10 cellular contexts compared by ENCODE assay signal in genomic region chr7:4742051-4742573, GRCh38. TPM values are rescaled to one million over a fixed set of nuclear protein-coding genes. Genes with fewer than 3 reads are reported as not detected.
DNase-seq lines count a peak whose midpoint lies in the region; ATAC-seq and TF ChIP-seq lines count a peak whose summit lies in the region.
"Had no signal": no experiment of that assay in that cellular context is flagged by ENCODE, and none has a peak within 500 bp of the region (broad histone marks: within the 10 kb centered on the region; RNA-seq: fewer than 3 reads in every experiment).

No MANE protein-coding gene starts in this region.

- peaks cover 4% of the 10 kb centered on the region for H3K36me3 ChIP-seq in mucosa of descending colon (ENCODE audit: low read depth)

- peaks cover 58% of the 10 kb centered on the region for H3K4me1 Mint-ChIP-seq in activated naive CD8-positive, alpha-beta T cell (ENCODE audit: low read depth)
- H3K4me1 Mint-ChIP-seq in activated naive CD8-positive, alpha-beta T cell treated with anti-CD3 and anti-CD28 coated beads for 36 hours, result peaks cover 62% of the 10 kb centered on the region
- H3K4me1 Mint-ChIP-seq in activated naive CD8-positive, alpha-beta T cell treated with anti-CD3 and anti-CD28 coated beads, Interleukin-2, amount 50 U/mL, for 24 hours, result peaks cover 78% of the 10 kb centered on the region

- peaks cover 3% of the 10 kb centered on the region for H3K36me3 Mint-ChIP-seq in activated naive CD8-positive, alpha-beta T cell
- peaks cover 45% of the 10 kb centered on the region for H3K36me3 Mint-ChIP-seq in activated naive CD8-positive, alpha-beta T cell treated with anti-CD3 and anti-CD28 coated beads for 36 hours
- H3K36me3 Mint-ChIP-seq in activated naive CD8-positive, alpha-beta T cell treated with anti-CD3 and anti-CD28 coated beads, Interleukin-2, amount 50 U/mL, for 24 hours (ENCODE audit: low read depth), result peaks cover 28% of the 10 kb centered on the region

- H3K4me3 ChIP-seq in mucosa of descending colon, result no peak overlapping the region

- peaks cover 41% of the 10 kb centered on the region for H3K4me1 ChIP-seq in mucosa of descending colon (ENCODE audit: low read depth)

- peak; percentile 37 for ATAC-seq in activated naive CD8-positive, alpha-beta T cell treated with anti-CD3 and anti-CD28 coated beads, Interleukin-2, amount 50 U/mL, for 24 hours
- ATAC-seq in mucosa of descending colon, result peak; percentile 33
- ATAC-seq: activated T-helper 17 cell treated with anti-CD3 and anti-CD28 coated beads, Interleukin-2, amount 50 U/mL, for 72 hours had no signal

- no peaks in the 10 kb centered on the region for H3K9me3 ChIP-seq in mucosa of descending colon

- no peak for TF ChIP-seq CTCF in mucosa of descending colon (IDR thresholded peaks at IDR 0.05)

- H3K27ac Mint-ChIP-seq in activated naive CD8-positive, alpha-beta T cell, result peak overlapping the region; percentile 37
- H3K27ac Mint-ChIP-seq in activated naive CD8-positive, alpha-beta T cell treated with anti-CD3 and anti-CD28 coated beads for 36 hours, result no peak overlapping the region
- peak overlapping the region; percentile 17 for H3K27ac Mint-ChIP-seq in activated naive CD8-positive, alpha-beta T cell treated with anti-CD3 and anti-CD28 coated beads, Interleukin-2, amount 50 U/mL, for 24 hours

- intact Hi-C loops in mucosa of descending colon (cut with DNase I, micrococcal nuclease), result no loop called here

- H3K4me3 Mint-ChIP-seq in activated naive CD8-positive, alpha-beta T cell, result no peak overlapping the region
- no peak overlapping the region for H3K4me3 Mint-ChIP-seq in activated naive CD8-positive, alpha-beta T cell treated with anti-CD3 and anti-CD28 coated beads for 36 hours
- no peak overlapping the region for H3K4me3 Mint-ChIP-seq in activated naive CD8-positive, alpha-beta T cell treated with anti-CD3 and anti-CD28 coated beads, Interleukin-2, amount 50 U/mL, for 24 hours
- H3K4me3 Mint-ChIP-seq: activated T-helper 17 cell treated with anti-CD3 and anti-CD28 coated beads, Interleukin-2, amount 50 U/mL, for 72 hours had no signal

- H3K9me3 Mint-ChIP-seq in activated naive CD8-positive, alpha-beta T cell (ENCODE audit: low read depth), result no peaks in the 10 kb centered on the region
- H3K9me3 Mint-ChIP-seq in activated naive CD8-positive, alpha-beta T cell treated with anti-CD3 and anti-CD28 coated beads for 36 hours, result no peaks in the 10 kb centered on the region
- no peaks in the 10 kb centered on the region for H3K9me3 Mint-ChIP-seq in activated naive CD8-positive, alpha-beta T cell treated with anti-CD3 and anti-CD28 coated beads, Interleukin-2, amount 50 U/mL, for 24 hours
- H3K9me3 Mint-ChIP-seq: activated T-helper 17 cell treated with anti-CD3 and anti-CD28 coated beads, Interleukin-2, amount 50 U/mL, for 72 hours had no signal

- no peaks in the 10 kb centered on the region for H3K27me3 Mint-ChIP-seq in activated naive CD8-positive, alpha-beta T cell
- H3K27me3 Mint-ChIP-seq in activated naive CD8-positive, alpha-beta T cell treated with anti-CD3 and anti-CD28 coated beads for 36 hours, result no peaks in the 10 kb centered on the region
- H3K27me3 Mint-ChIP-seq in activated naive CD8-positive, alpha-beta T cell treated with anti-CD3 and anti-CD28 coated beads, Interleukin-2, amount 50 U/mL, for 24 hours, result no peaks in the 10 kb centered on the region
- H3K27me3 Mint-ChIP-seq: activated T-helper 17 cell treated with anti-CD3 and anti-CD28 coated beads, Interleukin-2, amount 50 U/mL, for 72 hours had no signal

- DNase-seq in activated naive CD8-positive, alpha-beta T cell treated with anti-CD3 and anti-CD28 coated beads for 36 hours, result no peak
- DNase-seq in activated naive CD8-positive, alpha-beta T cell treated with anti-CD3 and anti-CD28 coated beads, Interleukin-2, amount 50 U/mL, for 24 hours, result no peak
- DNase-seq in mucosa of descending colon, result peak; percentile 60 to 68 (median 63)
- DNase-seq in superior temporal gyrus (ENCODE audit: extremely low spot score), result peak; percentile 74
- no peak for DNase-seq in OCI-M1 (lab: John Stamatoyannopoulos, UW)
- DNase-seq in DMS114 treated with DMSO at 0.1 percent for 48 hours (lab: John Stamatoyannopoulos, UW; ENCODE audit: unreplicated experiment), result no peak
- no peak for DNase-seq in stimulated activated CD4-positive, alpha-beta T cell treated with anti-CD3 and anti-CD28 coated beads, Interleukin-1b, Interleukin-23, amount 100 ng/mL, for 48 hours
- DNase-seq: DND-41 had no signal

RNA-seq across cellular contexts. Expression of gene AP5Z1, which starts 33.3 kb away (rescaled TPM):
- 10 to 100 TPM; 43.1 to 47.1 TPM for total RNA-seq in activated naive CD8-positive, alpha-beta T cell treated with anti-CD3 and anti-CD28 coated beads for 36 hours
- total RNA-seq in mucosa of descending colon, result 10 to 100 TPM; 39.5 to 47.4 (median 45.2) TPM

Comparison
In these comparisons a context has a peak if more than half of its experiments do, and no peak if none do; other contexts are left out.
1. DNase-seq: peak in mucosa of descending colon (3 of 3) and superior temporal gyrus (single experiment); none in activated naive CD8-positive, alpha-beta T cell treated with anti-CD3 and anti-CD28 coated beads for 36 hours (single experiment), activated naive CD8-positive, alpha-beta T cell treated with anti-CD3 and anti-CD28 coated beads, Interleukin-2, amount 50 U/mL, for 24 hours (single experiment), OCI-M1 (single experiment), DMS114 treated with DMSO at 0.1 percent for 48 hours (single experiment) and stimulated activated CD4-positive, alpha-beta T cell treated with anti-CD3 and anti-CD28 coated beads, Interleukin-1b, Interleukin-23, amount 100 ng/mL, for 48 hours (single experiment).